22 cellular contexts compared by ENCODE assay signal in the genomic region with DNA sequence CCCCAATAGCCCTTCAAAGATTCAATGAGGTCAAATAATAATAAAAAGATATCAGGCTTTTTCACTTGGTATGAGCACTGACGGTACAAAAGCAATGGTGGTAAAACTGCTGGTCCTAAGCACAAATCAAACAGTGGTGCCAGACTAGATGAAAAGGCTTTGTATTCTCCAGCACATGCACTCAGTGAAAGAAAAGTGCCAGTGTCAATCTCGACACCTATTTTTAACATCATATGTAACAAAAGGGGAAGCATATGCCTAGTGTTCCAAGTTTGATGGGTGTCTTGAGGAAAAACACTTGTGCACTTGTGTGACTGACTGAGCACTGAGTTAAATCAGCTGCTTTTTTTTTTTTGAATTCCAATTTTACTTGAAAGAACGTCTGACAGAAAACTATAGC. TPM values are rescaled to one million over a fixed set of nuclear protein-coding genes. Genes with fewer than 3 reads are reported as not detected.
"Had no signal": no experiment of that assay in that cellular context is flagged by ENCODE, and none has a peak within 500 bp of the region (broad histone marks: within the 10 kb centered on the region; RNA-seq: fewer than 3 reads in every experiment).

No MANE protein-coding gene starts in this region.

- H3K27me3 ChIP-seq: colonic mucosa, esophagus squamous epithelium, gastroesophageal sphincter, pancreas, sigmoid colon, stomach had no signal

- H3K9me3 Mint-ChIP-seq: natural killer cell treated with Interleukin-12 subunit alpha and Interleukin-12 subunit beta and Interleukin-15 and Interleukin-18, amount 100 ng/mL, for 72 hours had no signal

- DNase-seq: colonic mucosa; dermis blood vessel endothelial cell; esophagus squamous epithelium; foreskin fibroblast; hippocampal formation; left colon; mammary epithelial cell; occipital lobe; pancreas; retina; sigmoid colon; small intestine; stimulated activated CD4-positive, alpha-beta T cell treated with anti-CD3 and anti-CD28 coated beads, Interleukin-12 subunit alpha, Interleukin-12 subunit beta, amount 100 ng/mL, for 4 hours; stimulated activated naive CD4-positive, alpha-beta T cell; stomach; substantia nigra; trophoblast cell had no signal

- H3K27ac ChIP-seq: colonic mucosa, esophagus squamous epithelium, gastroesophageal sphincter, pancreas, prostate gland, sigmoid colon, stomach had no signal

- H3K9me3 ChIP-seq: colonic mucosa, esophagus squamous epithelium, gastroesophageal sphincter, pancreas, prostate gland, sigmoid colon, stomach had no signal

- H3K27me3 Mint-ChIP-seq: natural killer cell treated with Interleukin-12 subunit alpha and Interleukin-12 subunit beta and Interleukin-15 and Interleukin-18, amount 100 ng/mL, for 72 hours had no signal

- H3K4me3 Mint-ChIP-seq: natural killer cell treated with Interleukin-12 subunit alpha and Interleukin-12 subunit beta and Interleukin-15 and Interleukin-18, amount 100 ng/mL, for 72 hours had no signal

- H3K27ac Mint-ChIP-seq: natural killer cell treated with Interleukin-12 subunit alpha and Interleukin-12 subunit beta and Interleukin-15 and Interleukin-18, amount 100 ng/mL, for 72 hours had no signal

- H3K4me1 ChIP-seq: colonic mucosa, esophagus squamous epithelium, gastroesophageal sphincter, pancreas, prostate gland, sigmoid colon, stomach had no signal

- H3K4me3 ChIP-seq: colonic mucosa, esophagus squamous epithelium, gastroesophageal sphincter, pancreas, prostate gland, sigmoid colon, stomach had no signal

- ATAC-seq: gastroesophageal sphincter; left colon; natural killer cell treated with Interleukin-12 subunit alpha and Interleukin-12 subunit beta and Interleukin-15 and Interleukin-18, amount 100 ng/mL, for 72 hours; pancreas had no signal

RNA-seq across cellular contexts. Expression of a gene that starts 27.7 kb away (rescaled TPM):
- total RNA-seq: dermis blood vessel endothelial cell; epithelial cell of proximal tubule; kidney epithelial cell; mammary epithelial cell; natural killer cell treated with Interleukin-12 subunit alpha and Interleukin-12 subunit beta and Interleukin-15 and Interleukin-18, amount 100 ng/mL, for 72 hours had no signal
- polyA plus RNA-seq: mammary epithelial cell had no signal

RNA-seq across cellular contexts. Expression of a gene that starts 36.4 kb away (rescaled TPM):
- total RNA-seq: kidney epithelial cell, mammary epithelial cell had no signal
- polyA plus RNA-seq: mammary epithelial cell had no signal
